ENCODE assay signal across 21 cellular contexts in genomic region chr4:170666909-170667308, GRCh38.
"Had no signal": no experiment of that assay in that cellular context is flagged by ENCODE, and none has a peak within 500 bp of the region (broad histone marks: within the 10 kb centered on the region; RNA-seq: fewer than 3 reads in every experiment).

No MANE protein-coding gene starts in this region.

- H3K36me3 ChIP-seq: brain microvascular endothelial cell, esophagus squamous epithelium, left ventricle myocardium inferior, right atrium auricular region, transverse colon, vagina had no signal

- ATAC-seq: activated CD4-positive, CD25-positive, alpha-beta regulatory T cell treated with anti-CD3 and anti-CD28 coated beads, Interleukin-2, amount 50 U/mL, for 24 hours; mucosa of descending colon; naive thymus-derived CD4-positive, alpha-beta T cell had no signal

- H3K27me3 ChIP-seq: brain microvascular endothelial cell, esophagus squamous epithelium, right atrium auricular region, transverse colon, vagina had no signal

- H3K9me3 ChIP-seq: esophagus squamous epithelium, left ventricle myocardium inferior, mucosa of descending colon, right atrium auricular region, transverse colon, vagina had no signal

- DNase-seq: activated CD4-positive, alpha-beta T cell treated with anti-CD3 and anti-CD28 coated beads, Interleukin-2, amount 50 U/mL, for 4 hours; activated naive CD4-positive, alpha-beta T cell treated with Interleukin-2 at 50 U/mL for 16 hours; activated T-cell treated with anti-CD3 and anti-CD28 coated beads for 4 hours; anterior cingulate cortex; brain microvascular endothelial cell; cortex of kidney; effector CD4-positive, alpha-beta T cell; esophagus squamous epithelium; hippocampal formation; left ventricle myocardium inferior; mucosa of descending colon; naive thymus-derived CD4-positive, alpha-beta T cell; nucleus accumbens; stimulated activated CD4-positive, alpha-beta T cell treated with anti-CD3 and anti-CD28 coated beads, Interleukin-15, amount 100 ng/mL, for 24 hours; stimulated activated CD4-positive, alpha-beta T cell treated with anti-CD3 and anti-CD28 coated beads, Interleukin-4, amount 100 ng/mL, for 1 hour; stimulated activated naive CD4-positive, alpha-beta T cell treated with Interleukin-2 at 50 U/mL for 16 hours; substantia nigra; transverse colon had no signal

- H3K27ac ChIP-seq: brain microvascular endothelial cell, esophagus squamous epithelium, left ventricle myocardium inferior, right atrium auricular region, transverse colon, vagina had no signal

- H3K4me3 ChIP-seq: esophagus squamous epithelium, left ventricle myocardium inferior, mucosa of descending colon, right atrium auricular region, transverse colon, vagina had no signal

- H3K4me1 ChIP-seq: esophagus squamous epithelium, left ventricle myocardium inferior, right atrium auricular region, transverse colon, vagina had no signal
